ENCODE assay signal across 23 cellular contexts in the genomic region with DNA sequence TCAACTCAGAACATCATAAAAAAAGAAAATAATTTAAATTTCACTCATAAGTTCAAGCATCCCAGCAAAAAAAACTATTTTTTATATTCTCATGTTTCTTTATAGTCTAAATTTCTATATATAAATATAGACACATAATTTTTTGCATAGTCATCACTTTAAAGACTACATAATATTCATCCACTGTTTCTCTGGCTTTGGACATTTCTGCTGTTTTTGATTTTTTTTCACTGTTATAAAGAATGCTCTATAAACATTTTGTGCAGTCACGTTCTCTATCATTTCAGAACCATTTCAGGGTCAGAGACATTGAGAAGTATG.
"Had no signal": no experiment of that assay in that cellular context is flagged by ENCODE, and none has a peak within 500 bp of the region (broad histone marks: within the 10 kb centered on the region; RNA-seq: fewer than 3 reads in every experiment).

No MANE protein-coding gene starts in this region.

- H3K9me3 Mint-ChIP-seq: immature natural killer cell, naive B cell had no signal

- FAIRE-seq: endothelial cell of umbilical vein, frontal cortex, keratinocyte had no signal

- H2AFZ ChIP-seq: hepatocyte had no signal

- H3K9me3 ChIP-seq: esophagus muscularis mucosa, gastroesophageal sphincter, heart left ventricle, left lung, lower lobe of right lung, mucosa of descending colon had no signal

- H3K27ac ChIP-seq: coronary artery, dorsolateral prefrontal cortex, esophagus muscularis mucosa, foreskin keratinocyte, gastroesophageal sphincter, heart left ventricle, hepatocyte, left lung, lower lobe of right lung had no signal

- H3K4me1 ChIP-seq: esophagus muscularis mucosa, foreskin keratinocyte, gastroesophageal sphincter, heart left ventricle, left lung, lower lobe of right lung had no signal

- H3K27me3 ChIP-seq: dorsolateral prefrontal cortex, foreskin keratinocyte, gastroesophageal sphincter, hepatocyte, left lung had no signal

- H3K27ac Mint-ChIP-seq: mesothelial cell of epicardium had no signal

- ATAC-seq: foreskin keratinocyte, gastroesophageal sphincter, heart left ventricle, left cardiac atrium, left lung, left ventricle myocardium superior, lower lobe of right lung, mucosa of descending colon had no signal

- H3K4me2 ChIP-seq: hepatocyte had no signal

- DNase-seq: dermis blood vessel endothelial cell; dorsolateral prefrontal cortex; effector CD4-positive, alpha-beta T cell; effector memory CD4-positive, alpha-beta T cell; foreskin keratinocyte; heart left ventricle; hypothalamus; immature natural killer cell; left cardiac atrium; left lung; left ventricle myocardium superior; lower lobe of right lung; mesenchymal stem cell; mucosa of descending colon; naive B cell had no signal

- H3K79me2 ChIP-seq: hepatocyte had no signal

- H3K36me3 Mint-ChIP-seq: mesothelial cell of epicardium, naive B cell had no signal

- H3K4me3 Mint-ChIP-seq: immature natural killer cell, mesothelial cell of epicardium, naive B cell had no signal

- H3K4me3 ChIP-seq: coronary artery, dorsolateral prefrontal cortex, esophagus muscularis mucosa, gastroesophageal sphincter, heart left ventricle, hepatocyte, left lung, lower lobe of right lung, mucosa of descending colon had no signal

- H3K36me3 ChIP-seq: esophagus muscularis mucosa, gastroesophageal sphincter, heart left ventricle, left lung, lower lobe of right lung had no signal

- H3K4me1 Mint-ChIP-seq: naive B cell had no signal
